24 cellular contexts compared by ENCODE assay signal in the genomic region with DNA sequence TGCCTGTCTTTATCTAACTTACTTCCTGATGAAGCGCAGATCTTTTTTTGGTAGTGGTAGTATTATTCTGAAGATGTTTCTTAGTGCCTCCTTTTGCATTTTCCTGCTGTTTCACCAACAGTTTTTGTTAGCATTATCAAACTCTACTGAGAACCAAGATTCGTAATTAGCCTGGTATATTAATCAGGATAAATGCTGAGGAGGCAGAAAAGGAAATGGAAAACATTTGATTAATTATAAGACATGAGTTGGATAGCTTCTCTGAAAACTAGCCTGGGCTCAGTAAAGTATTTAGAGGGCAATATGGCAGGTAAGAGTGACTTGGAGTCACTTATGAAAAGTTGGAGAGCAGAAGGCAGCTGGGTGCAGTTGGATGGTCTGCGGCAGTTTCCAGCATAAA.
"Had no signal": no experiment of that assay in that cellular context is flagged by ENCODE, and none has a peak within 500 bp of the region (broad histone marks: within the 10 kb centered on the region; RNA-seq: fewer than 3 reads in every experiment).

No MANE protein-coding gene starts in this region.

- H3K79me2 ChIP-seq: hepatocyte had no signal

- H3K4me3 ChIP-seq: coronary artery, dorsolateral prefrontal cortex, esophagus muscularis mucosa, gastroesophageal sphincter, heart left ventricle, hepatocyte, lower lobe of right lung, mucosa of descending colon had no signal

- ATAC-seq: foreskin keratinocyte, gastroesophageal sphincter, heart left ventricle, left colon, left lobe of liver, left ventricle myocardium superior, lower lobe of right lung, mucosa of descending colon had no signal

- H3K27ac ChIP-seq: coronary artery, dorsolateral prefrontal cortex, esophagus muscularis mucosa, foreskin keratinocyte, gastroesophageal sphincter, hepatocyte, lower lobe of right lung had no signal

- DNase-seq: dermis blood vessel endothelial cell; dorsolateral prefrontal cortex; effector CD4-positive, alpha-beta T cell; effector memory CD4-positive, alpha-beta T cell; foreskin keratinocyte; heart left ventricle; hypothalamus; immature natural killer cell; islet precursor cell; kidney; kidney glomerular epithelial cell; left colon; left ventricle myocardium superior; lower lobe of right lung; mesenchymal stem cell; mucosa of descending colon had no signal

- H2AFZ ChIP-seq: hepatocyte had no signal

- H3K9me3 ChIP-seq: esophagus muscularis mucosa, gastroesophageal sphincter, heart left ventricle, lower lobe of right lung, mucosa of descending colon had no signal

- H3K27me3 ChIP-seq: esophagus muscularis mucosa, foreskin keratinocyte, gastroesophageal sphincter, heart left ventricle, hepatocyte had no signal

- FAIRE-seq: colon, endothelial cell of umbilical vein, frontal cortex, kidney had no signal

- H3K4me2 ChIP-seq: hepatocyte had no signal

- H3K36me3 ChIP-seq: esophagus muscularis mucosa, gastroesophageal sphincter, heart left ventricle, lower lobe of right lung had no signal
